In genomic region chr1:32205401-32206370, GRCh38 we compare ENCODE assay signal across 8 cellular contexts. TPM values are rescaled to one million over a fixed set of nuclear protein-coding genes. Genes with fewer than 3 reads are reported as not detected.
DNase-seq lines count a peak whose midpoint lies in the region; ATAC-seq, FAIRE-seq and TF ChIP-seq lines count a peak whose summit lies in the region.

TSS of gene IQCC (plus strand) at chr1:32205671. CDS start at chr1:32205682, 11 bp downstream.

- POLR2A ChIA-PET in GM10248 (lab: Yijun Ruan, JAX) = interaction anchor here (0.6 to 1.7 kb wide), 2 partner anchors 127 to 130 kb away, joined by 5 to 7 read pairs; partner anchors contain the start of gene MARCKSL1

- ATAC-seq in HG03103 (IDR thresholded peaks at IDR 0.05; ENCODE audit: low read depth, unreplicated experiment) = peak; percentile 37
- no peak for ATAC-seq in HG03460 (IDR thresholded peaks at IDR 0.05; ENCODE audit: unreplicated experiment)

- peak within 1 kb of the TSS; percentile 75 to 83 for H3K4me3 ChIP-seq in kidney (ENCODE audit: low read length in 2 of 2)

- no peak for TF ChIP-seq CTCF in GM10248 (IDR thresholded peaks at IDR 0.05; ENCODE audit: control extremely low read depth, extremely low read depth, low read depth, missing control alignments)
- no peak for TF ChIP-seq CTCF in kidney (IDR thresholded peaks at IDR 0.05; ENCODE audit: borderline replicate concordance, extremely low read depth, insufficient read depth)

- peaks cover 4 to 21% of the 10 kb centered on the region in 2 donors for H3K4me1 ChIP-seq in kidney (ENCODE audit: control insufficient read depth in 1 of 2, insufficient read depth in 1 of 2, low read depth in 1 of 2, low read length in 2 of 2)

- H3K36me3 ChIP-seq in kidney (ENCODE audit: control insufficient read depth in 1 of 2, insufficient read depth in 2 of 2, low read length in 2 of 2) = no peaks in the 10 kb centered on the region

- peak; percentile 95 for DNase-seq in GM10248 (ENCODE audit: extremely low spot score)
- peak; percentile 63 to 83 for DNase-seq in NCI-H446 (lab: John Stamatoyannopoulos, UW)
- peak; percentile 77 for DNase-seq in activated CD4-positive, alpha-beta T cell treated with anti-CD3 and anti-CD28 coated beads for 1 hour
- DNase-seq in cerebellar nuclear complex (lab: John Stamatoyannopoulos, UW) = peak; percentile 32 to 63
- peak; percentile 96 for DNase-seq in kidney
- DNase-seq in stimulated activated CD4-positive, alpha-beta T cell treated with anti-CD3 and anti-CD28 coated beads, Interleukin-12 subunit alpha, Interleukin-12 subunit beta, amount 100 ng/mL, for 48 hours (ENCODE audit: low read depth in 2 of 3, low spot score in 1 of 3) = peak; percentile 72 to 80 (median 72)

- no peaks in the 10 kb centered on the region for H3K9me3 ChIP-seq in kidney (ENCODE audit: control insufficient read depth in 1 of 2, low read length in 2 of 2)

- peak within 1 kb of the TSS; percentile 91 to 96 for H3K9ac ChIP-seq in kidney (ENCODE audit: low read length in 2 of 2)

- FAIRE-seq in kidney (lab: Jason Lieb, UNC) = no peak

- intact Hi-C loops in kidney (cut with DNase I) = no loop called here

- CTCF ChIA-PET in GM10248 (lab: Yijun Ruan, JAX) = interaction anchor here (0.7 to 4.1 kb wide), 4 partner anchors 10 to 43 kb away, joined by 3 to 39 read pairs (median 3); no protein-coding TSS in a partner anchor

- H3K27ac ChIP-seq in kidney (ENCODE audit: low read depth in 2 of 2, low read length in 2 of 2) = peak within 1 kb of the TSS in 1 of 2 donors; percentile 66

RNA-seq across cellular contexts. Expression of gene IQCC, which starts in this region (rescaled TPM):
- 3.5 TPM for total RNA-seq in kidney
- 3.4 TPM for polyA plus RNA-seq in kidney (ENCODE audit: insufficient read depth, low read depth, low replicate concordance)
